In genomic region chr5:57828221-57828620, GRCh38 we compare ENCODE assay signal across 23 cellular contexts.
"Had no signal": no experiment of that assay in that cellular context is flagged by ENCODE, and none has a peak within 500 bp of the region (broad histone marks: within the 10 kb centered on the region; RNA-seq: fewer than 3 reads in every experiment).

No MANE protein-coding gene starts in this region.

- H3K36me3 ChIP-seq: esophagus muscularis mucosa, gastrocnemius medialis, heart right ventricle, pancreas, stomach, thoracic aorta, transverse colon had no signal

- ATAC-seq: gastrocnemius medialis, heart right ventricle, natural killer cell, pancreas, right cardiac atrium had no signal

- H3K4me1 Mint-ChIP-seq: natural killer cell had no signal

- H3K9me3 ChIP-seq: esophagus muscularis mucosa, gastrocnemius medialis, heart right ventricle, pancreas, stomach, thoracic aorta, transverse colon had no signal

- H3K27ac ChIP-seq: epithelial cell of prostate, esophagus muscularis mucosa, gastrocnemius medialis, heart right ventricle, pancreas, stomach, thoracic aorta, transverse colon had no signal

- DNase-seq: cortex of kidney; effector memory CD4-positive, alpha-beta T cell; gastrocnemius medialis; heart right ventricle; hypothalamus; kidney glomerular epithelial cell; mammary epithelial cell; natural killer cell; nucleus accumbens; pancreas; right cardiac atrium; small intestine; stimulated activated CD4-positive, alpha-beta T cell treated with anti-CD3 and anti-CD28 coated beads, Interleukin-12 subunit alpha, Interleukin-12 subunit beta, amount 100 ng/mL, for 4 hours; stimulated activated naive CD4-positive, alpha-beta T cell; stomach; substantia nigra; transverse colon had no signal

- H3K9me3 Mint-ChIP-seq: natural killer cell had no signal

- H3K36me3 Mint-ChIP-seq: natural killer cell had no signal

- H3K4me3 ChIP-seq: esophagus muscularis mucosa, gastrocnemius medialis, heart right ventricle, pancreas, stomach, thoracic aorta, transverse colon had no signal

- FAIRE-seq: islet of Langerhans, pancreas, small intestine had no signal

- H3K27ac Mint-ChIP-seq: natural killer cell, progenitor cell of endocrine pancreas had no signal

- H3K27me3 ChIP-seq: esophagus muscularis mucosa, gastrocnemius medialis, heart right ventricle, pancreas, stomach, transverse colon had no signal

- H3K27me3 Mint-ChIP-seq: progenitor cell of endocrine pancreas had no signal

- H3K4me1 ChIP-seq: esophagus muscularis mucosa, gastrocnemius medialis, stomach, transverse colon had no signal

- H3K4me3 Mint-ChIP-seq: natural killer cell, neural crest cell had no signal
